Comparison of ENCODE assay signal across 9 cellular contexts in genomic region chr12:56931474-56931978, GRCh38. TPM values are rescaled to one million over a fixed set of nuclear protein-coding genes. Genes with fewer than 3 reads are reported as not detected.
DNase-seq lines count a peak whose midpoint lies in the region; ATAC-seq and TF ChIP-seq lines count a peak whose summit lies in the region.
"Had no signal": no experiment of that assay in that cellular context is flagged by ENCODE, and none has a peak within 500 bp of the region (broad histone marks: within the 10 kb centered on the region; RNA-seq: fewer than 3 reads in every experiment).

No MANE protein-coding gene starts in this region.

- no peaks in the 10 kb centered on the region for H4K20me1 ChIP-seq in SU-DHL-6 (ENCODE audit: low read depth, low read length)

- H2AFZ ChIP-seq in SU-DHL-6 (ENCODE audit: low read depth, low read length, severe bottlenecking), result peak overlapping the region; percentile 99

- CTCF ChIA-PET in A673 (lab: Charles Lee), result no interaction called here

- DNase-seq in A673 (ENCODE audit: low spot score) (peak; percentile 75), H7 (peak; percentile 27), iPS DF 19.7 (ENCODE audit: low read depth, low spot score) (peak; percentile 28), NCI-H2107 (lab: John Stamatoyannopoulos, UW) (no peak)
- DNase-seq: posterior cingulate gyrus had no signal

- peaks cover 13% of the 10 kb centered on the region for H3K4me1 ChIP-seq in A673 (ENCODE audit: insufficient read depth, low read length, poor library complexity, severe bottlenecking)

- H3K9ac ChIP-seq in SU-DHL-6 (ENCODE audit: low read length), result peak overlapping the region; percentile 39

- H3K9me2 ChIP-seq in SU-DHL-6 (replicated peaks; ENCODE audit: insufficient read depth, low read length), result no peaks in the 10 kb centered on the region

- no peaks in the 10 kb centered on the region for H3F3A ChIP-seq in SU-DHL-6 (ENCODE audit: insufficient read depth)

- H3K9me3 ChIP-seq in A673 (ENCODE audit: low read depth, low read length, poor library complexity, severe bottlenecking) (no peaks in the 10 kb centered on the region), SU-DHL-6 (ENCODE audit: insufficient read depth, low read length) (no peaks in the 10 kb centered on the region)

- no peaks in the 10 kb centered on the region for H3K27me3 ChIP-seq in A673 (replicated peaks; ENCODE audit: insufficient read depth, low read depth, low read length, poor library complexity)
- no peaks in the 10 kb centered on the region for H3K27me3 ChIP-seq in H7 (ENCODE audit: control insufficient read depth, insufficient read depth, low read length)
- H3K27me3 ChIP-seq in SU-DHL-6 (ENCODE audit: low read length), result no peaks in the 10 kb centered on the region

- BruUV-seq in A673 (replicated peaks; lab: Mats Ljungman, UMichigan), result no TSS peak

- H3K36me3 ChIP-seq in A673 (ENCODE audit: insufficient read depth, low read length, poor library complexity, severe bottlenecking), result no peaks in the 10 kb centered on the region
- no peaks in the 10 kb centered on the region for H3K36me3 ChIP-seq in H7 (replicated peaks; ENCODE audit: control insufficient read depth, insufficient read depth, low read length)
- H3K36me3 ChIP-seq in SU-DHL-6 (ENCODE audit: low read length), result no peaks in the 10 kb centered on the region

- ATAC-seq in HG02973 (IDR thresholded peaks at IDR 0.05; ENCODE audit: unreplicated experiment), result no peak
- ATAC-seq in GM19035 (IDR thresholded peaks at IDR 0.05; ENCODE audit: unreplicated experiment), result no peak
- no peak for ATAC-seq in GM19397 (IDR thresholded peaks at IDR 0.05; ENCODE audit: unreplicated experiment)

- POLR2A ChIA-PET in A673 (lab: Charles Lee; ENCODE audit: low non-redundant PET), result no interaction called here

- H3K4me2 ChIP-seq in SU-DHL-6 (ENCODE audit: low read depth, low read length, poor library complexity, severe bottlenecking), result peak overlapping the region; percentile 50

- H3K4me3 ChIP-seq in A673 (ENCODE audit: low read depth, low read length, poor library complexity, severe bottlenecking), result no peak overlapping the region
- no peak overlapping the region for H3K4me3 ChIP-seq in H7 (ENCODE audit: insufficient read depth, low read depth, low read length)
- no peak overlapping the region for H3K4me3 ChIP-seq in SU-DHL-6 (ENCODE audit: insufficient read depth, low read length, poor library complexity, severe bottlenecking)

- intact Hi-C loops in A673 (cut with micrococcal nuclease; ENCODE audit: unreplicated experiment), result no loop called here

- H3K27ac ChIP-seq in A673 (ENCODE audit: low read depth, low read length, poor library complexity, severe bottlenecking), result peak overlapping the region; percentile 76
- H3K27ac ChIP-seq in SU-DHL-6 (ENCODE audit: low read depth, low read length), result no peak overlapping the region

- no peaks in the 10 kb centered on the region for H3K79me2 ChIP-seq in SU-DHL-6 (ENCODE audit: insufficient read depth, low read length)

- TF ChIP-seq CTCF in A673 (conservative IDR thresholded peaks at IDR 0.05; ENCODE audit: low read depth, low read length) (no peak), SU-DHL-6 (IDR thresholded peaks at IDR 0.05; ENCODE audit: insufficient read depth, low read length, poor library complexity, severe bottlenecking) (no peak)

RNA-seq across cellular contexts. Expression of gene SDR9C7, which starts 2.7 kb away (rescaled TPM):
- total RNA-seq in A673 (2021), result not detected in 2 replicates
- total RNA-seq in H7 (2014; rRNA removed; shearing (Covaris generic)), result 0.28 TPM in 1 of 2 replicates, not detected in the other

RNA-seq across cellular contexts. Expression of gene RDH16, which starts 25.9 kb away (rescaled TPM):
- 0.24 and 0.42 TPM in 2 replicates for total RNA-seq in A673 (2021)
- total RNA-seq in H7 (2014; rRNA removed; shearing (Covaris generic)), result 0.63 and 0.66 TPM in 2 replicates
